ENCODE assay signal across 8 cellular contexts in genomic region chr20:4795394-4795793, GRCh38. TPM values are rescaled to one million over a fixed set of nuclear protein-coding genes. Genes with fewer than 3 reads are reported as not detected.
DNase-seq lines count a peak whose midpoint lies in the region; ATAC-seq and TF ChIP-seq lines count a peak whose summit lies in the region.

No MANE protein-coding gene starts in this region.

- ATAC-seq in GM21717 (IDR thresholded peaks at IDR 0.05; ENCODE audit: unreplicated experiment): peak; percentile 46
- no peak for ATAC-seq in naive thymus-derived CD8-positive, alpha-beta T cell
- no peak for ATAC-seq in HG03432 (IDR thresholded peaks at IDR 0.05; ENCODE audit: unreplicated experiment)

- peak overlapping the region in 1 of 2 donors; percentile 14 for H3K27ac ChIP-seq in ascending aorta
- no peak overlapping the region for H3K27ac ChIP-seq in OCI-LY7 (ENCODE audit: low read depth, low read length, poor library complexity, severe bottlenecking)

- H3K4me1 Mint-ChIP-seq in CD14-positive monocyte: peaks cover 29% of the 10 kb centered on the region
- H3K4me1 Mint-ChIP-seq in activated naive CD8-positive, alpha-beta T cell treated with anti-CD3 and anti-CD28 coated beads for 36 hours: peaks cover 19% of the 10 kb centered on the region
- H3K4me1 Mint-ChIP-seq in naive thymus-derived CD8-positive, alpha-beta T cell: peaks cover 0 to 17% (median 3%) of the 10 kb centered on the region in 4 donors

- peaks cover 0 to 2% (median 0%) of the 10 kb centered on the region in 7 donors for H3K9me3 Mint-ChIP-seq in CD14-positive monocyte
- H3K9me3 Mint-ChIP-seq in activated naive CD8-positive, alpha-beta T cell treated with anti-CD3 and anti-CD28 coated beads for 36 hours: no peaks in the 10 kb centered on the region
- peaks cover 0 to 3% (median 0%) of the 10 kb centered on the region in 9 donors for H3K9me3 Mint-ChIP-seq in naive thymus-derived CD8-positive, alpha-beta T cell

- peaks cover 0 to 3% (median 0%) of the 10 kb centered on the region in 3 donors for H3K27me3 Mint-ChIP-seq in CD14-positive monocyte (ENCODE audit: low read depth in 3 of 3)
- no peaks in the 10 kb centered on the region for H3K27me3 Mint-ChIP-seq in activated naive CD8-positive, alpha-beta T cell treated with anti-CD3 and anti-CD28 coated beads for 36 hours
- no peaks in the 10 kb centered on the region for H3K27me3 Mint-ChIP-seq in naive thymus-derived CD8-positive, alpha-beta T cell

- H3K4me2 ChIP-seq in OCI-LY7 (ENCODE audit: low read length): no peak overlapping the region

- H3K9me2 ChIP-seq in OCI-LY7 (ENCODE audit: insufficient read depth, low read length): no peaks in the 10 kb centered on the region

- intact Hi-C loops in CD14-positive monocyte (cut with micrococcal nuclease) (no loop called here), ascending aorta (cut with DNase I) (no loop called here), OCI-LY7 (cut with micrococcal nuclease; ENCODE audit: unreplicated experiment) (no loop called here)

- no peak overlapping the region for H2AFZ ChIP-seq in OCI-LY7 (ENCODE audit: low read length)

- H3K4me3 Mint-ChIP-seq in CD14-positive monocyte: no peak overlapping the region
- H3K4me3 Mint-ChIP-seq in activated naive CD8-positive, alpha-beta T cell treated with anti-CD3 and anti-CD28 coated beads for 36 hours: no peak overlapping the region
- no peak overlapping the region for H3K4me3 Mint-ChIP-seq in naive thymus-derived CD8-positive, alpha-beta T cell

- H3K4me1 ChIP-seq in ascending aorta (no peaks in the 10 kb centered on the region), OCI-LY7 (ENCODE audit: insufficient read depth, low read length, poor library complexity, severe bottlenecking) (no peaks in the 10 kb centered on the region)

- H3K27me3 ChIP-seq in ascending aorta: no peaks in the 10 kb centered on the region

- H3K79me2 ChIP-seq in OCI-LY7 (ENCODE audit: insufficient read depth, low read depth, low read length): no peaks in the 10 kb centered on the region

- CTCF ChIA-PET in OCI-LY7 (lab: Charles Lee; ENCODE audit: unreplicated experiment): no interaction called here

- H3K27ac Mint-ChIP-seq in CD14-positive monocyte: peak overlapping the region; percentile 38 to 92 (median 74)
- H3K27ac Mint-ChIP-seq in activated naive CD8-positive, alpha-beta T cell treated with anti-CD3 and anti-CD28 coated beads for 36 hours: peak overlapping the region; percentile 73
- H3K27ac Mint-ChIP-seq in naive thymus-derived CD8-positive, alpha-beta T cell: peak overlapping the region in 6 of 10 donors; percentile 15 to 86 (median 26)

- BruUV-seq in OCI-LY7 (replicated peaks; lab: Mats Ljungman, UMichigan): no TSS peak

- peaks cover 94 to 98% of the 10 kb centered on the region in 2 donors for H3K36me3 Mint-ChIP-seq in CD14-positive monocyte
- H3K36me3 Mint-ChIP-seq in activated naive CD8-positive, alpha-beta T cell treated with anti-CD3 and anti-CD28 coated beads for 36 hours: peaks cover 38% of the 10 kb centered on the region
- H3K36me3 Mint-ChIP-seq in naive thymus-derived CD8-positive, alpha-beta T cell: peaks cover 9 to 81% (median 50%) of the 10 kb centered on the region in 3 donors

- peak; percentile 82 for DNase-seq in CD14-positive monocyte (ENCODE audit: low spot score)
- DNase-seq in NCI-H2171 treated with DMSO at 0.1 percent for 48 hours (lab: John Stamatoyannopoulos, UW): peak; percentile 33
- DNase-seq in activated naive CD8-positive, alpha-beta T cell treated with anti-CD3 and anti-CD28 coated beads for 36 hours: peak; percentile 38
- no peak for DNase-seq in naive thymus-derived CD8-positive, alpha-beta T cell
- DNase-seq in ascending aorta (ENCODE audit: low spot score in 2 of 2): no peak
- DNase-seq in OCI-LY7 (ENCODE audit: low spot score): no peak

- H3K36me3 ChIP-seq in ascending aorta: peaks cover 5 to 12% of the 10 kb centered on the region in 2 donors
- H3K36me3 ChIP-seq in OCI-LY7 (ENCODE audit: insufficient read depth, low read length): peaks cover 98% of the 10 kb centered on the region

- H3K9me3 ChIP-seq in ascending aorta (no peaks in the 10 kb centered on the region), OCI-LY7 (ENCODE audit: low read length) (no peaks in the 10 kb centered on the region)

- H3K4me3 ChIP-seq in ascending aorta (no peak overlapping the region), OCI-LY7 (ENCODE audit: low read depth, low read length, poor library complexity, severe bottlenecking) (no peak overlapping the region)

- no peaks in the 10 kb centered on the region for H4K20me1 ChIP-seq in OCI-LY7 (ENCODE audit: insufficient read depth, low read length)

- TF ChIP-seq CTCF in CD14-positive monocyte (IDR thresholded peaks at IDR 0.05) (no peak), ascending aorta (IDR thresholded peaks at IDR 0.05) (no peak), OCI-LY7 (conservative IDR thresholded peaks at IDR 0.05; ENCODE audit: low read length) (no peak)

- POLR2A ChIA-PET in naive thymus-derived CD8-positive, alpha-beta T cell (lab: Charles Lee): interaction anchor here (1.1 kb wide), 1 partner anchor 11 kb away, joined by 3 read pairs; no protein-coding TSS in a partner anchor
- POLR2A ChIA-PET in OCI-LY7 (lab: Charles Lee): interaction anchor here (1.4 kb wide), 1 partner anchor 16 kb away, joined by 5 read pairs; no protein-coding TSS in a partner anchor

RNA-seq across cellular contexts. Expression of gene RASSF2, which starts 28.0 kb away (rescaled TPM):
- 100 to 1,000 TPM; 167 to 214 TPM for polyA plus RNA-seq in CD14-positive monocyte
- total RNA-seq in activated naive CD8-positive, alpha-beta T cell treated with anti-CD3 and anti-CD28 coated beads for 36 hours: 10 to 100 TPM; 47.3 to 48.2 TPM
- total RNA-seq in naive thymus-derived CD8-positive, alpha-beta T cell: 10 to 100 TPM; 29.5 to 31.7 TPM
- 10 to 100 TPM; 20.0 to 26.4 (median 22.4) TPM for polyA plus RNA-seq in naive thymus-derived CD8-positive, alpha-beta T cell
- total RNA-seq in ascending aorta: 23.7 TPM
- total RNA-seq in OCI-LY7 (2014; rRNA removed; shearing (Covaris generic)): 30.0 and 30.5 TPM in 2 replicates
- total RNA-seq in OCI-LY7 (2022): 36.5 and 37.9 TPM in 2 replicates

Comparison
In these comparisons a context has a peak if more than half of its experiments do, and no peak if none do; other contexts are left out.
1. DNase-seq: peak in CD14-positive monocyte (single experiment), NCI-H2171 treated with DMSO at 0.1 percent for 48 hours (single experiment) and activated naive CD8-positive, alpha-beta T cell treated with anti-CD3 and anti-CD28 coated beads for 36 hours (single experiment); none in naive thymus-derived CD8-positive, alpha-beta T cell (0 of 10), ascending aorta (0 of 2) and OCI-LY7 (single experiment).
2. Peak in every context shown above with its lines, with median percentiles within 50 percentile points of each other: H3K27ac Mint-ChIP-seq.